1 cellular context compared by ENCODE assay signal in the genomic region with DNA sequence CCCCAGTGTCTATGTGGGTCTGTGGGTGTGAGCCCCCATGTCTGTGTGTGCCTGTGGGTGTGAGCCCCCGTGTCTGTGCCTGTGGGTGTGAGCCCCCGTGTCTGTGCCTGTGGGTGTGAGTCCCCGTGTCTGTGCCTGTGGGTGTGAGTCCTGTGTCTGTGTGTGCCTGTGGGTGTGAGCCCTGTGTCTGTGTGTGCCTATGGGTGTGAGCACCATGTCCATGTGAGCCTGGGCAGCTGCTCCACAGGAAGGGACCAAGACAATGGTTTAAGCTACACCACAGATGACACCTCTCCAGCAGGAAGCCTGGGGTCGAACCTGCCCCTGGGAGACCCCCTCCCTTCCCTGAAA.
TF ChIP-seq lines count a peak whose summit lies in the region.

No MANE protein-coding gene starts in this region.

TF ChIP-seq in GM23338, 12 proteins besides CTCF, POLR2A, EP300 and RAD21 (continued from another document):
- TF ChIP-seq REST (IDR thresholded peaks at IDR 0.05; ENCODE audit: unreplicated experiment): no peak
- TF ChIP-seq STAT1 (IDR thresholded peaks at IDR 0.05; ENCODE audit: unreplicated experiment): no peak
